14 cellular contexts compared by ENCODE assay signal in the genomic region with DNA sequence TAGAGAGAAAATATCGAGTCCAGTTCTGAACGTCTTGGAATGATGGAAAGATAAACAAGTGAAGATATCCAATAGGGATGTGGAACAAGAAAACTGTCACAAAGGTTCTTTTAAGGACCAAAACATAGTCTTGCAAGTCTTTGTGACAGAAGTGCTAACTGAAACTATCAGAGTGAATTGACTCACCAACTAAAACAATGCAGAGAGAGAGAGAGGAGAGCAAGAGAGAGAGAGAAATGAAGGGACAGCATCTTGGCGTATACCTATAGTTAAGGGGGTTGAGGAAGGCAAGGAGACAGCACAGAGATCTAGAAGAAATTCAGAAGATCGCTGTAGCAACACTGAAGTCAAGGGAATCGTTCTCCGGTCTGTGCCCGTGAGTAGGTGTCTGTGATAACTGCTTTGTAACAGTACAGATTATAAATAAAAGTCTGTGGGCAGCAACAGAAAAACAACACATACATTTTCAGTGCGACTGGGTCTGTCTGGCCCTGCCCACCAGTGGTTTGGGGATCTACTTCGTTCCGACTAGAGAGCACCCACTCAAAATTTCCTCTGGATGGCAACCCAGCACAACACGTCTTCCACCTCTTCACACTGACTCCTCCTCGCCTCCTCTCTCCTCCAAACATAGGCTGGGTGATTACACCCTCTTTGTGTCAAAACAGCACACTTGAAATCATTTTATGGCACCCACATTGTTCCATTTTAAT. TPM values are rescaled to one million over a fixed set of nuclear protein-coding genes. Genes with fewer than 3 reads are reported as not detected.
DNase-seq lines count a peak whose midpoint lies in the region; ATAC-seq and TF ChIP-seq lines count a peak whose summit lies in the region.
"Had no signal": no experiment of that assay in that cellular context is flagged by ENCODE, and none has a peak within 500 bp of the region (broad histone marks: within the 10 kb centered on the region; RNA-seq: fewer than 3 reads in every experiment).

No MANE protein-coding gene starts in this region.

- no peak for TF ChIP-seq CTCF in GM10266 (IDR thresholded peaks at IDR 0.05; ENCODE audit: control insufficient read depth, insufficient read depth, low read depth, missing control alignments)

- H3K36me3 Mint-ChIP-seq in activated naive CD8-positive, alpha-beta T cell treated with anti-CD3 and anti-CD28 coated beads, Interleukin-2, amount 50 U/mL, for 24 hours (ENCODE audit: low read depth) = peaks cover 12% of the 10 kb centered on the region
- no peaks in the 10 kb centered on the region for H3K36me3 Mint-ChIP-seq in activated naive CD8-positive, alpha-beta T cell treated with anti-CD3 and anti-CD28 coated beads for 36 hours
- peaks cover 6% of the 10 kb centered on the region for H3K36me3 Mint-ChIP-seq in stimulated activated effector memory CD8-positive, alpha-beta T cell treated with anti-CD3 and anti-CD28 coated beads, Interleukin-12 subunit alpha, Interleukin-12 subunit beta, amount 100 ng/mL, for 72 hours

- H3K9me3 ChIP-seq in aorta (ENCODE audit: control insufficient read depth, low read length) = no peaks in the 10 kb centered on the region
- H3K9me3 ChIP-seq: psoas muscle, stomach had no signal

- H3K27ac ChIP-seq in caudate nucleus (ENCODE audit: low read depth, low read length) = no peak overlapping the region
- H3K27ac ChIP-seq in aorta (ENCODE audit: low read depth in 1 of 2, low read length in 2 of 2) = no peak overlapping the region
- H3K27ac ChIP-seq: psoas muscle, stomach had no signal

- intact Hi-C loops in aorta (cut with DNase I) = no loop called here

- peak overlapping the region; percentile 69 for H3K27ac Mint-ChIP-seq in activated naive CD8-positive, alpha-beta T cell treated with anti-CD3 and anti-CD28 coated beads, Interleukin-2, amount 50 U/mL, for 24 hours
- no peak overlapping the region for H3K27ac Mint-ChIP-seq in activated naive CD8-positive, alpha-beta T cell treated with anti-CD3 and anti-CD28 coated beads for 36 hours
- H3K27ac Mint-ChIP-seq in stimulated activated effector memory CD8-positive, alpha-beta T cell treated with anti-CD3 and anti-CD28 coated beads, Interleukin-12 subunit alpha, Interleukin-12 subunit beta, amount 100 ng/mL, for 72 hours = peak overlapping the region; percentile 79
- H3K27ac Mint-ChIP-seq: B cell had no signal

- peak; percentile 12 for DNase-seq in activated naive CD8-positive, alpha-beta T cell treated with anti-CD3 and anti-CD28 coated beads, Interleukin-2, amount 50 U/mL, for 24 hours
- no peak for DNase-seq in activated naive CD8-positive, alpha-beta T cell treated with anti-CD3 and anti-CD28 coated beads for 36 hours
- peak; percentile 24 to 54 for DNase-seq in activated CD4-positive, alpha-beta T cell treated with anti-CD3 and anti-CD28 coated beads for 4 hours
- DNase-seq in caudate nucleus (lab: John Stamatoyannopoulos, UW) = peak in 37 of 61 donors; percentile 5 to 86 (median 46)
- peak in 1 of 2 donors; percentile 65 for DNase-seq in stimulated activated effector memory CD8-positive, alpha-beta T cell treated with anti-CD3 and anti-CD28 coated beads, Interleukin-12 subunit alpha, Interleukin-12 subunit beta, amount 100 ng/mL, for 72 hours (ENCODE audit: low spot score in 2 of 2)
- DNase-seq in aorta = no peak
- DNase-seq in DMS79 treated with DMSO at 0.1 percent for 48 hours (lab: John Stamatoyannopoulos, UW) = no peak
- DNase-seq in GM10266 (ENCODE audit: extremely low spot score) = no peak
- DNase-seq: islet precursor cell, midbrain, NCI-H226, psoas muscle, stomach had no signal

- H3K36me3 ChIP-seq in aorta (ENCODE audit: control insufficient read depth in 1 of 2, insufficient read depth in 2 of 2, low read length in 1 of 2) = no peaks in the 10 kb centered on the region
- H3K36me3 ChIP-seq: stomach had no signal

- no peaks in the 10 kb centered on the region for H3K4me1 ChIP-seq in aorta (ENCODE audit: control insufficient read depth in 1 of 2, insufficient read depth in 2 of 2, low read length in 2 of 2)

- no peak for ATAC-seq in activated naive CD8-positive, alpha-beta T cell treated with anti-CD3 and anti-CD28 coated beads, Interleukin-2, amount 50 U/mL, for 24 hours
- ATAC-seq in stimulated activated effector memory CD8-positive, alpha-beta T cell treated with anti-CD3 and anti-CD28 coated beads, Interleukin-12 subunit alpha, Interleukin-12 subunit beta, amount 100 ng/mL, for 72 hours = peak; percentile 66
- ATAC-seq in aorta (ENCODE audit: low FRiP score) = no peak
- ATAC-seq: psoas muscle had no signal

- H3K27me3 Mint-ChIP-seq in activated naive CD8-positive, alpha-beta T cell treated with anti-CD3 and anti-CD28 coated beads, Interleukin-2, amount 50 U/mL, for 24 hours = peaks cover 2% of the 10 kb centered on the region
- no peaks in the 10 kb centered on the region for H3K27me3 Mint-ChIP-seq in activated naive CD8-positive, alpha-beta T cell treated with anti-CD3 and anti-CD28 coated beads for 36 hours

- no peaks in the 10 kb centered on the region for H3K9me3 Mint-ChIP-seq in activated naive CD8-positive, alpha-beta T cell treated with anti-CD3 and anti-CD28 coated beads, Interleukin-2, amount 50 U/mL, for 24 hours
- H3K9me3 Mint-ChIP-seq in activated naive CD8-positive, alpha-beta T cell treated with anti-CD3 and anti-CD28 coated beads for 36 hours = no peaks in the 10 kb centered on the region
- H3K9me3 Mint-ChIP-seq in stimulated activated effector memory CD8-positive, alpha-beta T cell treated with anti-CD3 and anti-CD28 coated beads, Interleukin-12 subunit alpha, Interleukin-12 subunit beta, amount 100 ng/mL, for 72 hours = no peaks in the 10 kb centered on the region

- peak overlapping the region; percentile 19 for H3K4me3 Mint-ChIP-seq in activated naive CD8-positive, alpha-beta T cell treated with anti-CD3 and anti-CD28 coated beads, Interleukin-2, amount 50 U/mL, for 24 hours
- H3K4me3 Mint-ChIP-seq in activated naive CD8-positive, alpha-beta T cell treated with anti-CD3 and anti-CD28 coated beads for 36 hours = no peak overlapping the region
- H3K4me3 Mint-ChIP-seq in stimulated activated effector memory CD8-positive, alpha-beta T cell treated with anti-CD3 and anti-CD28 coated beads, Interleukin-12 subunit alpha, Interleukin-12 subunit beta, amount 100 ng/mL, for 72 hours = peak overlapping the region; percentile 42
- H3K4me3 Mint-ChIP-seq: B cell had no signal

- no peaks in the 10 kb centered on the region for H3K27me3 ChIP-seq in aorta (ENCODE audit: control insufficient read depth in 1 of 2, insufficient read depth in 2 of 2, low read length in 1 of 2)
- H3K27me3 ChIP-seq: stomach had no signal

- 72 to 74% methylated on average over 12 of the region's 12 CpGs for WGBS in aorta, 2 donors

- no peak overlapping the region for H3K4me3 ChIP-seq in aorta (ENCODE audit: low read length in 2 of 2)
- H3K4me3 ChIP-seq: psoas muscle, stomach had no signal

- H3K4me1 Mint-ChIP-seq in activated naive CD8-positive, alpha-beta T cell treated with anti-CD3 and anti-CD28 coated beads, Interleukin-2, amount 50 U/mL, for 24 hours = peaks cover 38% of the 10 kb centered on the region
- peaks cover 14% of the 10 kb centered on the region for H3K4me1 Mint-ChIP-seq in activated naive CD8-positive, alpha-beta T cell treated with anti-CD3 and anti-CD28 coated beads for 36 hours
- peaks cover 27% of the 10 kb centered on the region for H3K4me1 Mint-ChIP-seq in stimulated activated effector memory CD8-positive, alpha-beta T cell treated with anti-CD3 and anti-CD28 coated beads, Interleukin-12 subunit alpha, Interleukin-12 subunit beta, amount 100 ng/mL, for 72 hours

RNA-seq across cellular contexts. Expression of gene COA6, which starts 4.8 kb away (rescaled TPM):
- 10 to 100 TPM; 60.0 to 63.7 TPM for total RNA-seq in activated naive CD8-positive, alpha-beta T cell treated with anti-CD3 and anti-CD28 coated beads for 36 hours
- 10 to 100 TPM; 12.3 to 13.0 TPM for total RNA-seq in aorta
- polyA plus RNA-seq in aorta = 10 to 100 TPM; 15.3 to 53.8 TPM

Comparison
In these comparisons a context has a peak if more than half of its experiments do, and no peak if none do; other contexts are left out.
1. DNase-seq: peak in activated naive CD8-positive, alpha-beta T cell treated with anti-CD3 and anti-CD28 coated beads, Interleukin-2, amount 50 U/mL, for 24 hours (single experiment), activated CD4-positive, alpha-beta T cell treated with anti-CD3 and anti-CD28 coated beads for 4 hours (2 of 2) and caudate nucleus (37 of 61); none in activated naive CD8-positive, alpha-beta T cell treated with anti-CD3 and anti-CD28 coated beads for 36 hours (single experiment), aorta (0 of 2), DMS79 treated with DMSO at 0.1 percent for 48 hours (single experiment) and GM10266 (single experiment).
2. RNA of gene COA6, which starts 4.8 kb away (total RNA-seq): 60.0 to 63.7 TPM in activated naive CD8-positive, alpha-beta T cell treated with anti-CD3 and anti-CD28 coated beads for 36 hours; 12.3 to 13.0 TPM in aorta; every median in the first group is over 4 times any median in the second.